In genomic region chr10:128123853-128124252, GRCh38 we compare ENCODE assay signal across 12 cellular contexts. TPM values are rescaled to one million over a fixed set of nuclear protein-coding genes. Genes with fewer than 3 reads are reported as not detected.
DNase-seq lines count a peak whose midpoint lies in the region; TF ChIP-seq lines count a peak whose summit lies in the region.
"Had no signal": no experiment of that assay in that cellular context is flagged by ENCODE, and none has a peak within 500 bp of the region (broad histone marks: within the 10 kb centered on the region; RNA-seq: fewer than 3 reads in every experiment).

No MANE protein-coding gene starts in this region.

- H3K27ac ChIP-seq in MM.1S (ENCODE audit: low read length): no peak overlapping the region
- H3K27ac ChIP-seq in osteoblast (ENCODE audit: low read depth, low read length): no peak overlapping the region
- H3K27ac ChIP-seq: colonic mucosa, tibial artery had no signal

- H3K4me1 ChIP-seq in MM.1S (ENCODE audit: low read length): peaks cover 12% of the 10 kb centered on the region
- H3K4me1 ChIP-seq in osteoblast (ENCODE audit: insufficient read depth, low read length): peaks cover 21% of the 10 kb centered on the region
- H3K4me1 ChIP-seq: colonic mucosa had no signal

- H3K9me3 Mint-ChIP-seq in T-helper 1 cell treated with Interleukin-12 subunit alpha and Interleukin-12 subunit beta and Interleukin-4 antibody, amounts not matched to agents 30 μg/mL and 1 μg/mL, for 36 hours: no peaks in the 10 kb centered on the region

- in situ Hi-C loops in astrocyte of the cerebellum (cut with HindIII; ENCODE audit: low sequenced_read_pairs): no loop called here

- H3K4me3 ChIP-seq in MM.1S (ENCODE audit: low read length) (peak overlapping the region; percentile 73), astrocyte of the cerebellum (ENCODE audit: low read depth, low read length) (peak overlapping the region; percentile 77), osteoblast (ENCODE audit: insufficient read depth, low read length) (peak overlapping the region; percentile 85)
- H3K4me3 ChIP-seq: colonic mucosa, tibial artery had no signal

- H3K9me2 ChIP-seq in MM.1S (replicated peaks; ENCODE audit: insufficient read depth, low read length): no peaks in the 10 kb centered on the region

- H3K27me3 ChIP-seq in MM.1S (replicated peaks; ENCODE audit: insufficient read depth, low read length) (no peaks in the 10 kb centered on the region), osteoblast (ENCODE audit: insufficient read depth, low read length) (no peaks in the 10 kb centered on the region)
- H3K27me3 ChIP-seq: colonic mucosa had no signal

- peaks cover 42% of the 10 kb centered on the region for H3K36me3 Mint-ChIP-seq in T-helper 1 cell treated with Interleukin-12 subunit alpha and Interleukin-12 subunit beta and Interleukin-4 antibody, amounts not matched to agents 30 μg/mL and 1 μg/mL, for 36 hours (ENCODE audit: low read depth)

- peaks cover 7% of the 10 kb centered on the region; the same call in 1 of the 2 replicates for H4K20me1 ChIP-seq in MM.1S (ENCODE audit: insufficient read depth, low read length)
- no peaks in the 10 kb centered on the region for H4K20me1 ChIP-seq in osteoblast (ENCODE audit: insufficient read depth, low read length)

- H3K79me2 ChIP-seq in MM.1S (ENCODE audit: low read length) (peaks cover 75% of the 10 kb centered on the region), osteoblast (ENCODE audit: insufficient read depth, low read length) (peaks cover 65% of the 10 kb centered on the region)

- H3K4me3 Mint-ChIP-seq in T-helper 1 cell treated with Interleukin-12 subunit alpha and Interleukin-12 subunit beta and Interleukin-4 antibody, amounts not matched to agents 30 μg/mL and 1 μg/mL, for 36 hours: peak overlapping the region; percentile 99

- H3K9ac ChIP-seq in MM.1S (ENCODE audit: low read length): peak overlapping the region; percentile 97; the same call in 1 of the 2 replicates

- no peaks in the 10 kb centered on the region for H3K9me3 ChIP-seq in MM.1S (replicated peaks; ENCODE audit: insufficient read depth, low read length)
- no peaks in the 10 kb centered on the region for H3K9me3 ChIP-seq in osteoblast (ENCODE audit: low read depth, low read length)
- H3K9me3 ChIP-seq: colonic mucosa, tibial artery had no signal

- peak overlapping the region; percentile 73 for H3K27ac Mint-ChIP-seq in T-helper 1 cell treated with Interleukin-12 subunit alpha and Interleukin-12 subunit beta and Interleukin-4 antibody, amounts not matched to agents 30 μg/mL and 1 μg/mL, for 36 hours

- DNase-seq in T-helper 1 cell: no peak
- no peak for DNase-seq in MM.1S
- no peak for DNase-seq in astrocyte of the cerebellum (ENCODE audit: low read depth)
- DNase-seq in osteoblast (ENCODE audit: insufficient read length, low spot score, missing footprints): no peak
- no peak for DNase-seq in cerebellar nuclear complex (lab: John Stamatoyannopoulos, UW)
- no peak for DNase-seq in HK-2 (ENCODE audit: unreplicated experiment)
- no peak for DNase-seq in OCI-M2 (lab: John Stamatoyannopoulos, UW; ENCODE audit: unreplicated experiment)
- DNase-seq: 8988T, colonic mucosa, posterior cingulate gyrus, tibial artery had no signal

- H2AFZ ChIP-seq in MM.1S (ENCODE audit: low read length) (no peak overlapping the region), osteoblast (ENCODE audit: low read length) (peak overlapping the region; percentile 61)

- H3F3A ChIP-seq in MM.1S (ENCODE audit: insufficient read depth, low read length): peaks cover 13% of the 10 kb centered on the region; the same call in 1 of the 2 replicates

- H3K4me1 Mint-ChIP-seq in T-helper 1 cell treated with Interleukin-12 subunit alpha and Interleukin-12 subunit beta and Interleukin-4 antibody, amounts not matched to agents 30 μg/mL and 1 μg/mL, for 36 hours (ENCODE audit: low read depth): peaks cover 49% of the 10 kb centered on the region

- peak overlapping the region; percentile 83 for H3K4me2 ChIP-seq in MM.1S (ENCODE audit: low read depth, low read length)
- H3K4me2 ChIP-seq in osteoblast (ENCODE audit: insufficient read depth, low read length): peak overlapping the region; percentile 76

- TF ChIP-seq CTCF in MM.1S (IDR thresholded peaks at IDR 0.05; ENCODE audit: low read length) (no peak), astrocyte of the cerebellum (IDR thresholded peaks at IDR 0.05; ENCODE audit: low read depth, low read length, missing control alignments) (no peak), osteoblast (IDR thresholded peaks at IDR 0.05; ENCODE audit: extremely low read depth, low read depth, low read length) (no peak)

- no peaks in the 10 kb centered on the region for H3K27me3 Mint-ChIP-seq in T-helper 1 cell treated with Interleukin-12 subunit alpha and Interleukin-12 subunit beta and Interleukin-4 antibody, amounts not matched to agents 30 μg/mL and 1 μg/mL, for 36 hours (ENCODE audit: low read depth)

- H3K36me3 ChIP-seq in MM.1S (replicated peaks; ENCODE audit: insufficient read depth, low read length) (peaks cover 23% of the 10 kb centered on the region), osteoblast (ENCODE audit: insufficient read depth, low read length) (peaks cover 5% of the 10 kb centered on the region)
- H3K36me3 ChIP-seq: colonic mucosa, tibial artery had no signal

RNA-seq across cellular contexts. Expression of gene MKI67, which starts 2.4 kb away (rescaled TPM):
- 2.5 and 3.5 TPM in 2 replicates for total RNA-seq in osteoblast
